12 cellular contexts compared by ENCODE assay signal in the genomic region with DNA sequence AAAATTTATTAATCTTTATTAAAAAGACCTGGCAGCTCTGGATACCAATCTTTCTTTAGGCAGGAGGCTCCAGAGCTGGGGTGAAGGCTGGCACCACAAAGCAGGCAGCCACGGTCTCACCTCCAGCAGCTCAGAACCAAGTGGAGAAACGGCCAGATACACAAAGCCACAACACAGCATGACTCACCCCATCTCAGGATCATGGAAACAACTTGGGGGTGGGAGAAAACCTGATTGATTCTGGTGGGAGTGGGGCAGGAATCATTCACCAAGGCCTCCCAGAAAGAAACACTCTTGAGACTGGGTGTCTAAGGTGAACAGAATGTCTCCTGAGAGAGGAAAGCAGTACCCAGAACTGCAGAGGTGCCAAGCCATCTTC.
DNase-seq lines count a peak whose midpoint lies in the region; ATAC-seq and TF ChIP-seq lines count a peak whose summit lies in the region.
"Had no signal": no experiment of that assay in that cellular context is flagged by ENCODE, and none has a peak within 500 bp of the region (broad histone marks: within the 10 kb centered on the region; RNA-seq: fewer than 3 reads in every experiment).

No MANE protein-coding gene starts in this region.

- no peaks in the 10 kb centered on the region for H3K9me3 ChIP-seq in lower lobe of right lung
- H3K9me3 ChIP-seq: ovary, Peyer's patch had no signal

- H3K36me3 Mint-ChIP-seq in activated CD4-positive, alpha-beta T cell treated with anti-CD3 and anti-CD28 coated beads, Interleukin-2, amount 10 ng/mL, durations not matched to agents 24 days and 14 days (ENCODE audit: low read depth), result peaks cover 5% of the 10 kb centered on the region

- no peaks in the 10 kb centered on the region for H3K27me3 ChIP-seq in lower lobe of right lung (ENCODE audit: low read depth)
- H3K27me3 ChIP-seq: dorsolateral prefrontal cortex, ovary, Peyer's patch had no signal

- H3K27ac Mint-ChIP-seq in activated CD4-positive, alpha-beta T cell treated with anti-CD3 and anti-CD28 coated beads, Interleukin-2, amount 10 ng/mL, durations not matched to agents 24 days and 14 days, result peak overlapping the region; percentile 90

- H3K4me1 Mint-ChIP-seq in activated CD4-positive, alpha-beta T cell treated with anti-CD3 and anti-CD28 coated beads, Interleukin-2, amount 10 ng/mL, durations not matched to agents 24 days and 14 days, result peaks cover 19% of the 10 kb centered on the region

- peak in 2 of 3 experiments; percentile 6 to 13 for DNase-seq in activated CD8-positive, alpha-beta memory T cell treated with anti-CD3 and anti-CD28 coated beads for 48 hours (ENCODE audit: low read depth in 2 of 3, low spot score in 2 of 3)
- no peak for DNase-seq in activated CD8-positive, alpha-beta memory T cell treated with anti-CD3 and anti-CD28 coated beads, Interleukin-2, amount 50 U/mL, for 4 hours
- DNase-seq in activated CD4-positive, alpha-beta T cell treated with anti-CD3 and anti-CD28 coated beads, Interleukin-2, amount 10 ng/mL, durations not matched to agents 24 days and 14 days, result no peak
- DNase-seq in fibroblast of the aortic adventitia (ENCODE audit: low read depth), result peak; percentile 21
- DNase-seq in stimulated activated CD4-positive, alpha-beta T cell treated with anti-CD3 and anti-CD28 coated beads, Interleukin-4, amount 100 ng/mL, for 24 hours, result peak; percentile 32
- DNase-seq in lower lobe of right lung, result no peak
- DNase-seq in SHP77 (lab: John Stamatoyannopoulos, UW), result no peak
- no peak for DNase-seq in NCI-H774 (lab: John Stamatoyannopoulos, UW)
- DNase-seq: ACHN, dorsolateral prefrontal cortex, ovary, Peyer's patch had no signal

- no peaks in the 10 kb centered on the region for H3K36me3 ChIP-seq in lower lobe of right lung
- H3K36me3 ChIP-seq: ovary had no signal

- no peaks in the 10 kb centered on the region for H3K9me3 Mint-ChIP-seq in activated CD4-positive, alpha-beta T cell treated with anti-CD3 and anti-CD28 coated beads, Interleukin-2, amount 10 ng/mL, durations not matched to agents 24 days and 14 days

- peak overlapping the region; percentile 64 for H3K4me3 Mint-ChIP-seq in activated CD4-positive, alpha-beta T cell treated with anti-CD3 and anti-CD28 coated beads, Interleukin-2, amount 10 ng/mL, durations not matched to agents 24 days and 14 days

- H3K4me3 ChIP-seq in fibroblast of the aortic adventitia (ENCODE audit: low read depth, low read length), result no peak overlapping the region
- H3K4me3 ChIP-seq in lower lobe of right lung, result no peak overlapping the region
- H3K4me3 ChIP-seq: dorsolateral prefrontal cortex, ovary, Peyer's patch had no signal

- no peak overlapping the region for H3K27ac ChIP-seq in lower lobe of right lung
- H3K27ac ChIP-seq: ovary, Peyer's patch had no signal

- no peak for ATAC-seq in lower lobe of right lung

- TF ChIP-seq CTCF in fibroblast of the aortic adventitia (IDR thresholded peaks at IDR 0.05; ENCODE audit: insufficient read depth, low read length) (no peak), lower lobe of right lung (IDR thresholded peaks at IDR 0.05) (no peak)

- intact Hi-C loops in activated CD4-positive, alpha-beta T cell treated with anti-CD3 and anti-CD28 coated beads, Interleukin-2, amount 10 ng/mL, durations not matched to agents 24 days and 14 days (cut with micrococcal nuclease), result loop anchor here (1.0 to 2.0 kb wide), 3 partner anchors 15 to 42 kb away; no protein-coding TSS in a partner anchor
- intact Hi-C loops in lower lobe of right lung (cut with DNase I), result no loop called here

- peaks cover 4% of the 10 kb centered on the region for H3K27me3 Mint-ChIP-seq in activated CD4-positive, alpha-beta T cell treated with anti-CD3 and anti-CD28 coated beads, Interleukin-2, amount 10 ng/mL, durations not matched to agents 24 days and 14 days

- peaks cover 5% of the 10 kb centered on the region for H3K4me1 ChIP-seq in lower lobe of right lung
- H3K4me1 ChIP-seq: Peyer's patch had no signal

Comparison
In these comparisons a context has a peak if more than half of its experiments do, and no peak if none do; other contexts are left out.
1. DNase-seq: peak in activated CD8-positive, alpha-beta memory T cell treated with anti-CD3 and anti-CD28 coated beads for 48 hours (2 of 3), fibroblast of the aortic adventitia (single experiment) and stimulated activated CD4-positive, alpha-beta T cell treated with anti-CD3 and anti-CD28 coated beads, Interleukin-4, amount 100 ng/mL, for 24 hours (single experiment); none in activated CD8-positive, alpha-beta memory T cell treated with anti-CD3 and anti-CD28 coated beads, Interleukin-2, amount 50 U/mL, for 4 hours (single experiment), activated CD4-positive, alpha-beta T cell treated with anti-CD3 and anti-CD28 coated beads, Interleukin-2, amount 10 ng/mL, durations not matched to agents 24 days and 14 days (single experiment), lower lobe of right lung (single experiment), SHP77 (0 of 2) and NCI-H774 (single experiment).